14 cellular contexts compared by ENCODE assay signal in the genomic region with DNA sequence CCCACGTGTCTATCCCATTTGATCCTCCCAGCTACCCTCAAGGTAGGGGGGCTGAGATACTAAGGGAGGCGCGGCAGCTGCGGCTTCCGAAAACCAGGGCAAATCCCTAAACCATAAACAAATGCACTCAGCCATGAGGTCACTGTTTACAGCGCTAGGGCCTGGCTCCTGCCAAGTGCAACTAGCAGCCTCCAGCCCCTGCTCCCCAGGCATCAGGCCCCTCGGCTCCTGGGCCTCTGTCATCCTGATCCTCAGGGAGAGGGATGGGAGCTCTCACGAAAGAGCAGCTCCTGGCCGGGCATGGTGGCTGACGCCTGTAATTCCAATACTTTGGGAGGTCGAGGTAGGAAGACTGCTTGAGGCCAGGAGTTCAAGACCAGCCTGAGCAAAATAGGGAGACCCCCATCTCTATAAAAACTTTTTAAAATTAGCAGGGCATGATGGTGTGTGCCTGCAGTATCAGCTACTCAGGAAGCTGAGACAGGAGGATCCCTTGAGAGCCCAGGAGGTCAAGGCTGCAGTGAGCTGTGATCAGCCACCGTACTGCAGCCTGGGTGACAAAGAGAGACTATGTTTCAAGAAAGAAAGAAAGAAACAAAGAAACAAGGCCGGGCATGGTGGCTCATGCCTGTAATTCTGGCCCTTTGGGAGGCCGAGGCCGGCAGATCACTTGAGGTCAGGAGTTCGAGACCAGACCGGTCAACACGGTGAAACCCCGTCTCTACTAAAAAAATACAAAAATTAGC. TPM values are rescaled to one million over a fixed set of nuclear protein-coding genes. Genes with fewer than 3 reads are reported as not detected.
A peak's percentile ranks its signal among the peaks of the same experiment; 100 is the strongest.
DNase-seq lines count a peak whose midpoint lies in the region; ATAC-seq and TF ChIP-seq lines count a peak whose summit lies in the region.
"Had no signal": no experiment of that assay in that cellular context is flagged by ENCODE, and none has a peak within 500 bp of the region (broad histone marks: within the 10 kb centered on the region; RNA-seq: fewer than 3 reads in every experiment).

No MANE protein-coding gene starts in this region.

- H3K4me3 ChIP-seq in AG10803 (ENCODE audit: low read length) (no peak overlapping the region), fibroblast of villous mesenchyme (ENCODE audit: low read depth, low read length) (no peak overlapping the region)

- H3K27me3 Mint-ChIP-seq in activated T-helper 1 cell treated with anti-CD3 and anti-CD28 coated beads, Interleukin-12 subunit alpha, Interleukin-12 subunit beta, Interleukin-2, Interleukin-4 antibody, amounts not matched to agents 30 ng/mL and 10 ng/mL and 1 ng/mL, durations not matched to agents 14 hours and 24 hours and 36 hours (ENCODE audit: insufficient read depth) = peaks cover 2% of the 10 kb centered on the region
- H3K27me3 Mint-ChIP-seq in activated T-cell treated with anti-CD3 and anti-CD28 coated beads, Interleukin-2, amount 50 U/mL, for 4 hours (ENCODE audit: low read depth) = no peaks in the 10 kb centered on the region

- peak; percentile 30 for DNase-seq in AG10803 (ENCODE audit: low read depth)
- peak; percentile 91 for DNase-seq in fibroblast of villous mesenchyme (ENCODE audit: low read depth)
- DNase-seq in retina = peak; percentile 74
- no peak for DNase-seq in SHP77 (lab: John Stamatoyannopoulos, UW)
- no peak for DNase-seq in activated T-helper 1 cell treated with anti-CD3 and anti-CD28 coated beads, Interleukin-12 subunit alpha, Interleukin-12 subunit beta, Interleukin-2, Interleukin-4 antibody, amounts not matched to agents 30 ng/mL and 10 ng/mL and 1 ng/mL, durations not matched to agents 14 hours and 24 hours and 36 hours (ENCODE audit: low spot score)
- DNase-seq in activated T-cell treated with anti-CD3 and anti-CD28 coated beads, Interleukin-2, amount 50 U/mL, for 4 hours = no peak
- DNase-seq in HK-2 (ENCODE audit: unreplicated experiment) = no peak
- DNase-seq: activated T-cell treated with anti-CD3 and anti-CD28 coated beads for 4 hours; CD8-positive, alpha-beta T cell; effector CD4-positive, alpha-beta T cell; NCI-H187; SK-N-SH had no signal

- intact Hi-C loops in activated T-helper 1 cell treated with anti-CD3 and anti-CD28 coated beads, Interleukin-12 subunit alpha, Interleukin-12 subunit beta, Interleukin-2, Interleukin-4 antibody, amounts not matched to agents 30 ng/mL and 10 ng/mL and 1 ng/mL, durations not matched to agents 14 hours and 24 hours and 36 hours (cut with micrococcal nuclease) = loop anchor here (2.0 to 10.0 kb wide), 2 partner anchors 53 to 369 kb away; no protein-coding TSS in a partner anchor

- TF ChIP-seq CTCF in AG10803 (conservative IDR thresholded peaks at IDR 0.05; ENCODE audit: low read length) (no peak), fibroblast of villous mesenchyme (IDR thresholded peaks at IDR 0.05; ENCODE audit: insufficient read depth, low read depth, low read length) (no peak)

- peaks cover 26% of the 10 kb centered on the region for H3K4me1 Mint-ChIP-seq in activated T-helper 1 cell treated with anti-CD3 and anti-CD28 coated beads, Interleukin-12 subunit alpha, Interleukin-12 subunit beta, Interleukin-2, Interleukin-4 antibody, amounts not matched to agents 30 ng/mL and 10 ng/mL and 1 ng/mL, durations not matched to agents 14 hours and 24 hours and 36 hours (ENCODE audit: low read depth)
- peaks cover 10% of the 10 kb centered on the region for H3K4me1 Mint-ChIP-seq in activated T-cell treated with anti-CD3 and anti-CD28 coated beads, Interleukin-2, amount 50 U/mL, for 4 hours (ENCODE audit: low read depth)

- no peak overlapping the region for H3K4me3 Mint-ChIP-seq in activated T-helper 1 cell treated with anti-CD3 and anti-CD28 coated beads, Interleukin-12 subunit alpha, Interleukin-12 subunit beta, Interleukin-2, Interleukin-4 antibody, amounts not matched to agents 30 ng/mL and 10 ng/mL and 1 ng/mL, durations not matched to agents 14 hours and 24 hours and 36 hours
- H3K4me3 Mint-ChIP-seq in activated T-cell treated with anti-CD3 and anti-CD28 coated beads, Interleukin-2, amount 50 U/mL, for 4 hours = no peak overlapping the region
- H3K4me3 Mint-ChIP-seq: CD8-positive, alpha-beta T cell had no signal

- no peak overlapping the region for H3K27ac Mint-ChIP-seq in activated T-helper 1 cell treated with anti-CD3 and anti-CD28 coated beads, Interleukin-12 subunit alpha, Interleukin-12 subunit beta, Interleukin-2, Interleukin-4 antibody, amounts not matched to agents 30 ng/mL and 10 ng/mL and 1 ng/mL, durations not matched to agents 14 hours and 24 hours and 36 hours
- H3K27ac Mint-ChIP-seq: CD8-positive, alpha-beta T cell had no signal

- no peaks in the 10 kb centered on the region for H3K36me3 Mint-ChIP-seq in activated T-helper 1 cell treated with anti-CD3 and anti-CD28 coated beads, Interleukin-12 subunit alpha, Interleukin-12 subunit beta, Interleukin-2, Interleukin-4 antibody, amounts not matched to agents 30 ng/mL and 10 ng/mL and 1 ng/mL, durations not matched to agents 14 hours and 24 hours and 36 hours (ENCODE audit: low read depth)
- no peaks in the 10 kb centered on the region for H3K36me3 Mint-ChIP-seq in activated T-cell treated with anti-CD3 and anti-CD28 coated beads, Interleukin-2, amount 50 U/mL, for 4 hours (ENCODE audit: insufficient read depth)
- H3K36me3 Mint-ChIP-seq: CD8-positive, alpha-beta T cell had no signal

- no peak for ATAC-seq in activated T-cell treated with anti-CD3 and anti-CD28 coated beads, Interleukin-2, amount 50 U/mL, for 4 hours
- ATAC-seq: CD8-positive, alpha-beta T cell; left colon had no signal

- no peaks in the 10 kb centered on the region for H3K9me3 Mint-ChIP-seq in activated T-helper 1 cell treated with anti-CD3 and anti-CD28 coated beads, Interleukin-12 subunit alpha, Interleukin-12 subunit beta, Interleukin-2, Interleukin-4 antibody, amounts not matched to agents 30 ng/mL and 10 ng/mL and 1 ng/mL, durations not matched to agents 14 hours and 24 hours and 36 hours
- no peaks in the 10 kb centered on the region for H3K9me3 Mint-ChIP-seq in activated T-cell treated with anti-CD3 and anti-CD28 coated beads, Interleukin-2, amount 50 U/mL, for 4 hours
- H3K9me3 Mint-ChIP-seq: CD8-positive, alpha-beta T cell had no signal

TF ChIP-seq in PFSK-1, 5 proteins besides CTCF, POLR2A, EP300 and RAD21:
- TF ChIP-seq, protein P1, sequence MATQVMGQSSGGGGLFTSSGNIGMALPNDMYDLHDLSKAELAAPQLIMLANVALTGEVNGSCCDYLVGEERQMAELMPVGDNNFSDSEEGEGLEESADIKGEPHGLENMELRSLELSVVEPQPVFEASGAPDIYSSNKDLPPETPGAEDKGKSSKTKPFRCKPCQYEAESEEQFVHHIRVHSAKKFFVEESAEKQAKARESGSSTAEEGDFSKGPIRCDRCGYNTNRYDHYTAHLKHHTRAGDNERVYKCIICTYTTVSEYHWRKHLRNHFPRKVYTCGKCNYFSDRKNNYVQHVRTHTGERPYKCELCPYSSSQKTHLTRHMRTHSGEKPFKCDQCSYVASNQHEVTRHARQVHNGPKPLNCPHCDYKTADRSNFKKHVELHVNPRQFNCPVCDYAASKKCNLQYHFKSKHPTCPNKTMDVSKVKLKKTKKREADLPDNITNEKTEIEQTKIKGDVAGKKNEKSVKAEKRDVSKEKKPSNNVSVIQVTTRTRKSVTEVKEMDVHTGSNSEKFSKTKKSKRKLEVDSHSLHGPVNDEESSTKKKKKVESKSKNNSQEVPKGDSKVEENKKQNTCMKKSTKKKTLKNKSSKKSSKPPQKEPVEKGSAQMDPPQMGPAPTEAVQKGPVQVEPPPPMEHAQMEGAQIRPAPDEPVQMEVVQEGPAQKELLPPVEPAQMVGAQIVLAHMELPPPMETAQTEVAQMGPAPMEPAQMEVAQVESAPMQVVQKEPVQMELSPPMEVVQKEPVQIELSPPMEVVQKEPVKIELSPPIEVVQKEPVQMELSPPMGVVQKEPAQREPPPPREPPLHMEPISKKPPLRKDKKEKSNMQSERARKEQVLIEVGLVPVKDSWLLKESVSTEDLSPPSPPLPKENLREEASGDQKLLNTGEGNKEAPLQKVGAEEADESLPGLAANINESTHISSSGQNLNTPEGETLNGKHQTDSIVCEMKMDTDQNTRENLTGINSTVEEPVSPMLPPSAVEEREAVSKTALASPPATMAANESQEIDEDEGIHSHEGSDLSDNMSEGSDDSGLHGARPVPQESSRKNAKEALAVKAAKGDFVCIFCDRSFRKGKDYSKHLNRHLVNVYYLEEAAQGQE (IDR thresholded peaks at IDR 0.05; ENCODE audit: insufficient read depth in 1 of 2, low read depth in 2 of 2, low read length in 2 of 2) = no peak
- TF ChIP-seq FOXP2 (optimal IDR thresholded peaks at IDR 0.05; ENCODE audit: borderline replicate concordance, extremely low read depth, extremely low read length, insufficient read depth) = peak; percentile 62

RNA-seq across cellular contexts. Expression of a gene that starts 42.5 kb away (rescaled TPM):
- not detected for polyA plus RNA-seq in PFSK-1 (2012; ENCODE audit: insufficient read length, low read depth)
- total RNA-seq in fibroblast of villous mesenchyme = 0.32 TPM in 1 of 2 replicates, not detected in the other
- total RNA-seq in activated T-helper 1 cell treated with anti-CD3 and anti-CD28 coated beads, Interleukin-12 subunit alpha, Interleukin-12 subunit beta, Interleukin-2, Interleukin-4 antibody, amounts not matched to agents 30 ng/mL and 10 ng/mL and 1 ng/mL, durations not matched to agents 14 hours and 24 hours and 36 hours = not detected in 2 replicates
- not detected for total RNA-seq in activated T-cell treated with anti-CD3 and anti-CD28 coated beads, Interleukin-2, amount 50 U/mL, for 4 hours
- total RNA-seq: CD8-positive, alpha-beta T cell had no signal

RNA-seq across cellular contexts. Expression of a gene that starts 59.9 kb away (rescaled TPM):
- 10.8 TPM for polyA plus RNA-seq in PFSK-1 (2012; ENCODE audit: insufficient read length, low read depth)
- 13.9 and 16.8 TPM in 2 replicates for total RNA-seq in fibroblast of villous mesenchyme
- total RNA-seq in activated T-helper 1 cell treated with anti-CD3 and anti-CD28 coated beads, Interleukin-12 subunit alpha, Interleukin-12 subunit beta, Interleukin-2, Interleukin-4 antibody, amounts not matched to agents 30 ng/mL and 10 ng/mL and 1 ng/mL, durations not matched to agents 14 hours and 24 hours and 36 hours = 23.2 and 29.0 TPM in 2 replicates
- total RNA-seq in activated T-cell treated with anti-CD3 and anti-CD28 coated beads, Interleukin-2, amount 50 U/mL, for 4 hours = 10 to 100 TPM; 11.6 to 13.7 (median 13.1) TPM

Comparison
In these comparisons a context has a peak if more than half of its experiments do, and no peak if none do; other contexts are left out.
1. DNase-seq: peak in AG10803 (single experiment), fibroblast of villous mesenchyme (single experiment) and retina (single experiment); none in SHP77 (0 of 2), activated T-helper 1 cell treated with anti-CD3 and anti-CD28 coated beads, Interleukin-12 subunit alpha, Interleukin-12 subunit beta, Interleukin-2, Interleukin-4 antibody, amounts not matched to agents 30 ng/mL and 10 ng/mL and 1 ng/mL, durations not matched to agents 14 hours and 24 hours and 36 hours (single experiment), activated T-cell treated with anti-CD3 and anti-CD28 coated beads, Interleukin-2, amount 50 U/mL, for 4 hours (single experiment) and HK-2 (single experiment).